8 cellular contexts compared by ENCODE assay signal in the genomic region with DNA sequence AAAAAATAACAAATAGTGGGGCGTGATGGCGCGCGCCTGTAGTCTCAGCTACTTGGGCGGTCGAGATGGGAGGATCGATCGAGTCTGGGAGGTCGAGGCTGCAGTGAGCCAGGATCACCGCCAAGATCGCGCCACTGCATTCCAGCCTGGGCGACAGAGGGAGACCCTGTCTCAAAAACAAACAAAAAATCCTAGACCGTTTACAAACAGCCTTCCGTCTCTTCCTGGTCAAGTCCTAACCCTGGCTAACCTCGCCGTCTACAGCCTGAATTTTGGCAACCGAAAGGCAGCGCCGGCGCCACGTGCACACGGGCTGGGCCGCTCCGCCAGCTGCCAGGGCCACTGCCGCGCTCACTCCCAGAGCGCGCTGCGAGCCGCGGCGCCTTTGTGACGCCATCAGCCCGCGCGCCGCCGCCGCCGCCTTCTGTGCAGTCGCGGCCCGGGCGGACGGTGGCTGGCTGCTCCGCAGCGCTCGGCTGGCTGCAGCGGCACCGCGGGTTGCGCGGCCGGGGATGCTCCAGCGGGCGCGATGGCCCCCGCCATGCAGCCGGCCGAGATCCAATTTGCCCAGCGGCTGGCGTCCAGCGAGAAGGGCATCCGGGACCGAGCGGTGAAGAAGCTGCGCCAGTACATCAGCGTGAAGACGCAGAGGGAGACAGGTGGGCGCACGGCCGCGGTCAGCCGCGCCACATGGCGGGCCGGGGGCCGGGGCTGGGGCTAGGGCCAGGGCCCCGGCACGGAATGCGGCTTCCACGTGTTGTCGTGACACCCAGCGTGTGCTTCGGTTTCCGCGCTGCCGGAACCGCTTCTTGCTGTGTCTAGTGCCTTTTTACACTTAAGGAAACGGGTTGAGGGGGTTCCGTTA. TPM values are rescaled to one million over a fixed set of nuclear protein-coding genes. Genes with fewer than 3 reads are reported as not detected.
DNase-seq lines count a peak whose midpoint lies in the region; ATAC-seq and TF ChIP-seq lines count a peak whose summit lies in the region.

A gene (minus strand): TSS at position 353 of the 865 bp plus-strand sequence. CDS start 1,392 bp downstream, outside the sequence.
A gene with protein sequence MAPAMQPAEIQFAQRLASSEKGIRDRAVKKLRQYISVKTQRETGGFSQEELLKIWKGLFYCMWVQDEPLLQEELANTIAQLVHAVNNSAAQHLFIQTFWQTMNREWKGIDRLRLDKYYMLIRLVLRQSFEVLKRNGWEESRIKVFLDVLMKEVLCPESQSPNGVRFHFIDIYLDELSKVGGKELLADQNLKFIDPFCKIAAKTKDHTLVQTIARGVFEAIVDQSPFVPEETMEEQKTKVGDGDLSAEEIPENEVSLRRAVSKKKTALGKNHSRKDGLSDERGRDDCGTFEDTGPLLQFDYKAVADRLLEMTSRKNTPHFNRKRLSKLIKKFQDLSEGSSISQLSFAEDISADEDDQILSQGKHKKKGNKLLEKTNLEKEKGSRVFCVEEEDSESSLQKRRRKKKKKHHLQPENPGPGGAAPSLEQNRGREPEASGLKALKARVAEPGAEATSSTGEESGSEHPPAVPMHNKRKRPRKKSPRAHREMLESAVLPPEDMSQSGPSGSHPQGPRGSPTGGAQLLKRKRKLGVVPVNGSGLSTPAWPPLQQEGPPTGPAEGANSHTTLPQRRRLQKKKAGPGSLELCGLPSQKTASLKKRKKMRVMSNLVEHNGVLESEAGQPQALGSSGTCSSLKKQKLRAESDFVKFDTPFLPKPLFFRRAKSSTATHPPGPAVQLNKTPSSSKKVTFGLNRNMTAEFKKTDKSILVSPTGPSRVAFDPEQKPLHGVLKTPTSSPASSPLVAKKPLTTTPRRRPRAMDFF (plus strand): TSS at position 425 of the 865 bp plus-strand sequence. CDS start 105 bp downstream, at position 530.

- H4K20me1 ChIP-seq in H9 (ENCODE audit: control insufficient read depth, insufficient read depth, insufficient read length), result no peaks in the 10 kb centered on the region

- H2BK20ac ChIP-seq in H9 (ENCODE audit: low read depth, low read length, poor library complexity, severe bottlenecking), result no peak within 1 kb of the TSS

- H3K4me3 ChIP-seq in ovary (peak within 1 kb of the TSS; percentile 59), testis (peak within 1 kb of the TSS; percentile 88 to 92)

- H3T11ph ChIP-seq in H9 (ENCODE audit: low read length), result no peak within 1 kb of the TSS

- H3K4me2 ChIP-seq in H9 (ENCODE audit: insufficient read depth, insufficient read length, low read length), result peak within 1 kb of the TSS; percentile 79

- H3K9me3 Mint-ChIP-seq in H9, result no peaks in the 10 kb centered on the region; a peak in 1 of 5 replicates
- no peaks in the 10 kb centered on the region for H3K9me3 Mint-ChIP-seq in activated naive CD8-positive, alpha-beta T cell (ENCODE audit: low read depth)

- H3K27me3 Mint-ChIP-seq in H9 (ENCODE audit: low read depth), result peaks cover 1% of the 10 kb centered on the region
- no peaks in the 10 kb centered on the region for H3K27me3 Mint-ChIP-seq in activated naive CD8-positive, alpha-beta T cell

- peak within 1 kb of the TSS; percentile 88 for H3K18ac ChIP-seq in H9 (ENCODE audit: insufficient read length, low read depth, low read length)

- peak; percentile 84 for DNase-seq in H9
- DNase-seq in NAMALWA (ENCODE audit: low spot score), result peak; percentile 89
- DNase-seq in Right ventricle myocardium superior, result peak; percentile 91
- DNase-seq in ovary, result peak; percentile 78 to 90 (median 83)
- DNase-seq in testis, result peak; percentile 87

- H3K79me1 ChIP-seq in H9 (ENCODE audit: insufficient read depth, low read depth, low read length, poor library complexity, severe bottlenecking), result no peaks in the 10 kb centered on the region

- H2BK15ac ChIP-seq in H9 (ENCODE audit: low read depth, low read length), result no peak within 1 kb of the TSS

- no peak for TF ChIP-seq EP300 in ovary (IDR thresholded peaks at IDR 0.05)

- H3K79me2 ChIP-seq in H9 (ENCODE audit: insufficient read depth, low read length), result peaks cover 25% of the 10 kb centered on the region; the same call in 1 of the 2 replicates

- TF ChIP-seq POLR2A in ovary (IDR thresholded peaks at IDR 0.05) (peak; percentile 64), testis (IDR thresholded peaks at IDR 0.05) (no peak)

- no peak within 1 kb of the TSS for H3K56ac ChIP-seq in H9 (ENCODE audit: insufficient read length, low read depth, low read length)

- ATAC-seq in SK-N-SH treated with all-trans-retinoic acid at 6 μM for 48 hours, result peak; percentile 93
- peak; percentile 98 for ATAC-seq in Right ventricle myocardium superior (ENCODE audit: poor library complexity)

- H3K9ac ChIP-seq in ES-I3 (ENCODE audit: low read depth, low read length) (peak within 1 kb of the TSS; percentile 70), H9 (ENCODE audit: extremely low read depth, insufficient read length, low read length) (peak within 1 kb of the TSS; percentile 76)

- no peak within 1 kb of the TSS for H4K91ac ChIP-seq in H9 (ENCODE audit: insufficient read length, low read depth, low read length)

- no peak within 1 kb of the TSS for H2AFZ ChIP-seq in H9 (ENCODE audit: low read length)

- H2BK120ac ChIP-seq in H9 (ENCODE audit: low read depth, low read length, poor library complexity, severe bottlenecking), result no peak within 1 kb of the TSS

- H2BK12ac ChIP-seq in H9 (ENCODE audit: insufficient read length, low read depth, low read length), result no peak within 1 kb of the TSS

- H3K36me3 Mint-ChIP-seq in H9 (ENCODE audit: insufficient read depth in 1 of 3, low read depth in 3 of 3), result peaks cover 19 to 41% (median 26%) of the 10 kb centered on the region in 3 experiments
- H3K36me3 Mint-ChIP-seq in activated naive CD8-positive, alpha-beta T cell, result peaks cover 7% of the 10 kb centered on the region

- H3K4me1 ChIP-seq in ES-I3 (ENCODE audit: insufficient read depth, low read length), result no peaks in the 10 kb centered on the region; the same call in 1 of the 2 replicates
- H3K4me1 ChIP-seq in H9 (ENCODE audit: insufficient read depth, low read length), result no peaks in the 10 kb centered on the region
- H3K4me1 ChIP-seq in ovary (ENCODE audit: insufficient read depth), result no peaks in the 10 kb centered on the region
- peaks cover 18% of the 10 kb centered on the region for H3K4me1 ChIP-seq in testis

- H2AK5ac ChIP-seq in H9 (ENCODE audit: insufficient read length, low read length), result no peak within 1 kb of the TSS

- intact Hi-C loops in Right ventricle myocardium superior (cut with DNase I) (no loop called here), ovary (cut with DNase I) (loop anchor here in 1 of 4 donors (5.0 kb wide), 1 partner anchor 293 kb away; no protein-coding TSS in a partner anchor), testis (cut with DNase I; ENCODE audit: low total_unique reads) (no loop called here)

- no peak within 1 kb of the TSS for H2BK5ac ChIP-seq in H9 (ENCODE audit: insufficient read length, low read length)

- H3K23me2 ChIP-seq in H9 (ENCODE audit: insufficient read length, low read depth, low read length, poor library complexity, severe bottlenecking), result peaks cover 6% of the 10 kb centered on the region

- H3K36me3 ChIP-seq in ES-I3 (ENCODE audit: insufficient read depth, low read length) (0 out of 2 replicates have a peak, but pooled peaks cover 5% of the 10 kb centered on the region), ovary (no peaks in the 10 kb centered on the region), testis (ENCODE audit: low read depth, missing control alignments) (no peaks in the 10 kb centered on the region)

- peaks cover 17 to 20% of the 10 kb centered on the region in 2 experiments for H3K4me1 Mint-ChIP-seq in H9
- H3K4me1 Mint-ChIP-seq in activated naive CD8-positive, alpha-beta T cell (ENCODE audit: low read depth), result peaks cover 43% of the 10 kb centered on the region

- no peaks in the 10 kb centered on the region for H3K27me3 ChIP-seq in H9 (ENCODE audit: insufficient read depth, low read length)
- no peaks in the 10 kb centered on the region for H3K27me3 ChIP-seq in ovary
- H3K27me3 ChIP-seq in testis, result no peaks in the 10 kb centered on the region

- no peak within 1 kb of the TSS for H3K27ac ChIP-seq in H9 (ENCODE audit: insufficient read length, low read depth, low read length)
- H3K27ac ChIP-seq in ovary, result peak within 1 kb of the TSS; percentile 2 to 87
- H3K27ac ChIP-seq in testis, result peak within 1 kb of the TSS; percentile 76 to 77

- H3K27ac Mint-ChIP-seq in H9, result peak within 1 kb of the TSS; percentile 52 to 98 (median 79); a peak in 5 of 7 replicates
- peak within 1 kb of the TSS; percentile 97 for H3K27ac Mint-ChIP-seq in activated naive CD8-positive, alpha-beta T cell

- no peaks in the 10 kb centered on the region for H3K9me3 ChIP-seq in ES-I3 (ENCODE audit: control insufficient read depth, insufficient read depth, low read length)
- H3K9me3 ChIP-seq in H9 (ENCODE audit: control insufficient read depth, low read depth, low read length), result no peaks in the 10 kb centered on the region
- H3K9me3 ChIP-seq in ovary, result no peaks in the 10 kb centered on the region
- H3K9me3 ChIP-seq in testis, result no peaks in the 10 kb centered on the region

- peak within 1 kb of the TSS; percentile 93 to 98 for H3K4me3 Mint-ChIP-seq in H9
- peak within 1 kb of the TSS; percentile 99 for H3K4me3 Mint-ChIP-seq in activated naive CD8-positive, alpha-beta T cell

- no peak within 1 kb of the TSS for H3K23ac ChIP-seq in H9 (ENCODE audit: insufficient read length, low read depth, low read length)

- H4K8ac ChIP-seq in H9 (replicated peaks; ENCODE audit: insufficient read length, low read depth, low read length), result no peak within 1 kb of the TSS

- TF ChIP-seq CTCF in H9 (conservative IDR thresholded peaks at IDR 0.05), result no peak
- TF ChIP-seq CTCF in ovary (IDR thresholded peaks at IDR 0.05), result peak in 2 of 3 donors; percentile 33 to 38
- TF ChIP-seq CTCF in testis (IDR thresholded peaks at IDR 0.05), result peak in 2 of 3 experiments; percentile 19 to 36

- WGBS in H9 (ENCODE audit: extremely low coverage, insufficient read length, low lambda C conversion rate), result no CpG with 5 or more reads among the region's 92 CpGs
- whole genome bisulfite sequencing in ovary, 3 donors, result 1 to 2% (median 2%) methylated on average over 86 to 92 of the region's 92 CpGs
- WGBS in testis, 2 donors, result 3 to 9% methylated on average over 20 to 92 of the region's 92 CpGs

- H4K5ac ChIP-seq in H9 (ENCODE audit: insufficient read length, low read depth, low read length), result no peak within 1 kb of the TSS

- H3K14ac ChIP-seq in H9 (ENCODE audit: insufficient read depth, low read length), result peak within 1 kb of the TSS; percentile 84

- no peak within 1 kb of the TSS for H3K4ac ChIP-seq in H9 (ENCODE audit: low read depth, low read length)

RNA-seq across cellular contexts. Expression of the first gene that starts in this region (rescaled TPM):
- 1.5 and 1.7 TPM in 2 replicates for total RNA-seq in H9 (2021)
- not detected for total RNA-seq in Right ventricle myocardium superior
- total RNA-seq in ovary, result 1 to 10 TPM in 5 of 7 donors, under 1 TPM in 2; 0.69 to 2.9 (median 1.5) TPM
- polyA plus RNA-seq in ovary, result under 1 TPM; 0.58 to 0.68 TPM
- 10 to 100 TPM; 28.3 to 36.3 TPM for total RNA-seq in testis
- 46.5 TPM for polyA plus RNA-seq in testis (ENCODE audit: insufficient read depth, low read depth, low replicate concordance)

RNA-seq across cellular contexts. Expression of the second gene that starts in this region (rescaled TPM):
- total RNA-seq in H9 (2021) (94.6 and 96.6 TPM in 2 replicates), Right ventricle myocardium superior (8.4 TPM), ovary (10 to 100 TPM; 17.3 to 31.8 (median 29.0) TPM), testis (10 to 100 TPM; 44.8 to 48.6 TPM)
- polyA plus RNA-seq in ovary (10 to 100 TPM; 11.3 to 19.8 TPM), testis (ENCODE audit: insufficient read depth, low read depth, low replicate concordance) (27.8 TPM)

Comparison
In these comparisons a context has a peak if more than half of its experiments do, and no peak if none do; other contexts are left out.
1. RNA of the first gene that starts in this region (total RNA-seq): 28.3 to 36.3 TPM in testis; 0.69 to 2.9 TPM in ovary, 1.5 to 1.7 TPM in H9 and not detected in Right ventricle myocardium superior (single experiment); every median in the first group is over 4 times any median in the second.
2. RNA of the first gene that starts in this region (polyA plus RNA-seq): 46.5 TPM in testis (single experiment); 0.58 to 0.68 TPM in ovary; every median in the first group is over 10 times any median in the second.
3. Peak in every context shown above with its lines, with median percentiles within 50 percentile points of each other: DNase-seq.